ENCODE assay signal across 27 cellular contexts in the genomic region with DNA sequence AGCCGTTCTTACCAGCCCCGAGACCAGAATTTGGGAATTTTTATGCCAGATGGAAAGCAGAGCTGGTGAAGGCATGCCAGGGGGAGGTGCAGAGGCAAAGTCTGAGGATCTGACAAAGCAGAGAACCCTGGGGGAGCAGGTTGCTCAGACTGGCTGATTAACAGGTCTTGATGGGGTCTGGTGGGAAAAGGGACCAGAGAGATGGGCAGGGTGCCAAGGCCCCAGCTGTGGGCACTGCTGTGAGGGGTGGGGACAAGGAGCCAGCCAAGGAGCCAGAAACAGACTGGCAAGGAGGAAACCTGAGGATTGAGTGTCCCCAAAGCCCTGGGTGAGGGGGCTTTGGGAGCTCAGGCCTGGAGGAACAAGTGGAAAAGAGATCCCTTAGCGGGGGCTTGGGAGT.
DNase-seq lines count a peak whose midpoint lies in the region; ATAC-seq lines count a peak whose summit lies in the region.
"Had no signal": no experiment of that assay in that cellular context is flagged by ENCODE, and none has a peak within 500 bp of the region (broad histone marks: within the 10 kb centered on the region; RNA-seq: fewer than 3 reads in every experiment).

No MANE protein-coding gene starts in this region.

- peak overlapping the region; percentile 26 for H3K27ac ChIP-seq in angular gyrus (ENCODE audit: low read depth, low read length)
- H3K27ac ChIP-seq: esophagus muscularis mucosa, foreskin keratinocyte, heart left ventricle, right atrium auricular region had no signal

- no peaks in the 10 kb centered on the region for H3K27me3 Mint-ChIP-seq in stimulated activated naive CD8-positive, alpha-beta T cell treated with anti-CD3 and anti-CD28 coated beads, Interleukin-15, amount 100 ng/mL, for 72 hours
- H3K27me3 Mint-ChIP-seq: CD8-positive, alpha-beta memory T cell; stimulated activated naive CD8-positive, alpha-beta T cell treated with anti-CD3 and anti-CD28 coated beads, Interleukin-15, Interleukin-2, amounts not matched to agents 100 ng/mL and 50 ng/mL, for 24 hours had no signal

- no peak for ATAC-seq in stimulated activated naive CD8-positive, alpha-beta T cell treated with anti-CD3 and anti-CD28 coated beads, Interleukin-15, amount 100 ng/mL, for 72 hours
- ATAC-seq in stimulated activated naive CD8-positive, alpha-beta T cell treated with anti-CD3 and anti-CD28 coated beads, Interleukin-15, Interleukin-2, amounts not matched to agents 100 U/mL and 50 U/mL, for 24 hours = no peak
- ATAC-seq in GM21717 (IDR thresholded peaks at IDR 0.05; ENCODE audit: unreplicated experiment) (no peak), HG02884 (IDR thresholded peaks at IDR 0.05; ENCODE audit: unreplicated experiment) (no peak)
- ATAC-seq: foreskin keratinocyte, GM12878, heart left ventricle, left ventricle myocardium superior had no signal

- H3K9me3 Mint-ChIP-seq in stimulated activated naive CD8-positive, alpha-beta T cell treated with anti-CD3 and anti-CD28 coated beads, Interleukin-15, amount 100 ng/mL, for 72 hours = no peaks in the 10 kb centered on the region
- H3K9me3 Mint-ChIP-seq: activated T-helper 2 cell treated with anti-CD3 and anti-CD28 coated beads, Interferon-gamma antibody, Interleukin-2, Interleukin-4, amounts not matched to agents 10 μg/mL and 5 μg/mL and 100 μg/mL, durations not matched to agents 14 hours and 24 hours and 36 hours; CD8-positive, alpha-beta memory T cell; stimulated activated naive CD8-positive, alpha-beta T cell treated with anti-CD3 and anti-CD28 coated beads, Interleukin-15, Interleukin-2, amounts not matched to agents 100 ng/mL and 50 ng/mL, for 24 hours had no signal

- DNase-seq in NCI-H524 (lab: John Stamatoyannopoulos, UW) = peak; percentile 32 to 73
- DNase-seq in NCI-H524 treated with DMSO at 0.1 percent for 48 hours (lab: John Stamatoyannopoulos, UW) = no peak
- DNase-seq in stimulated activated naive CD8-positive, alpha-beta T cell treated with anti-CD3 and anti-CD28 coated beads, Interleukin-15, amount 100 ng/mL, for 72 hours = no peak
- DNase-seq in stimulated activated naive CD8-positive, alpha-beta T cell treated with anti-CD3 and anti-CD28 coated beads, Interleukin-15, Interleukin-2, amounts not matched to agents 100 U/mL and 50 U/mL, for 24 hours = no peak
- no peak for DNase-seq in D341Med (ENCODE audit: low spot score)
- DNase-seq: activated CD4-positive, CD25-positive, alpha-beta regulatory T cell; activated CD8-positive, alpha-beta memory T cell treated with anti-CD3 and anti-CD28 coated beads, Interleukin-2, amount 50 U/mL, for 48 hours; CD8-positive, alpha-beta memory T cell; DMS153; foreskin keratinocyte; heart left ventricle; kidney; left ventricle myocardium superior; mesendoderm; NCI-H2029; NCI-H345; NCI-H774; RPMI8226; small intestine had no signal

- H3K4me3 Mint-ChIP-seq in stimulated activated naive CD8-positive, alpha-beta T cell treated with anti-CD3 and anti-CD28 coated beads, Interleukin-15, amount 100 ng/mL, for 72 hours = no peak overlapping the region
- H3K4me3 Mint-ChIP-seq: CD8-positive, alpha-beta memory T cell; stimulated activated naive CD8-positive, alpha-beta T cell treated with anti-CD3 and anti-CD28 coated beads, Interleukin-15, Interleukin-2, amounts not matched to agents 100 ng/mL and 50 ng/mL, for 24 hours had no signal

- peak overlapping the region; percentile 46 to 55 for H3K27ac Mint-ChIP-seq in stimulated activated naive CD8-positive, alpha-beta T cell treated with anti-CD3 and anti-CD28 coated beads, Interleukin-15, amount 100 ng/mL, for 72 hours
- H3K27ac Mint-ChIP-seq: activated T-helper 2 cell treated with anti-CD3 and anti-CD28 coated beads, Interferon-gamma antibody, Interleukin-2, Interleukin-4, amounts not matched to agents 10 μg/mL and 5 μg/mL and 100 μg/mL, durations not matched to agents 14 hours and 24 hours and 36 hours; stimulated activated naive CD8-positive, alpha-beta T cell treated with anti-CD3 and anti-CD28 coated beads, Interleukin-15, Interleukin-2, amounts not matched to agents 100 ng/mL and 50 ng/mL, for 24 hours had no signal

- peaks cover 70% of the 10 kb centered on the region for H3K4me1 Mint-ChIP-seq in stimulated activated naive CD8-positive, alpha-beta T cell treated with anti-CD3 and anti-CD28 coated beads, Interleukin-15, amount 100 ng/mL, for 72 hours

Comparison
In these comparisons a context has a peak if more than half of its experiments do, and no peak if none do; other contexts are left out.
1. DNase-seq: peak in NCI-H524 (2 of 2); none in NCI-H524 treated with DMSO at 0.1 percent for 48 hours (single experiment), stimulated activated naive CD8-positive, alpha-beta T cell treated with anti-CD3 and anti-CD28 coated beads, Interleukin-15, amount 100 ng/mL, for 72 hours (0 of 2), stimulated activated naive CD8-positive, alpha-beta T cell treated with anti-CD3 and anti-CD28 coated beads, Interleukin-15, Interleukin-2, amounts not matched to agents 100 U/mL and 50 U/mL, for 24 hours (single experiment) and D341Med (single experiment).